30 cellular contexts compared by ENCODE assay signal in the genomic region with DNA sequence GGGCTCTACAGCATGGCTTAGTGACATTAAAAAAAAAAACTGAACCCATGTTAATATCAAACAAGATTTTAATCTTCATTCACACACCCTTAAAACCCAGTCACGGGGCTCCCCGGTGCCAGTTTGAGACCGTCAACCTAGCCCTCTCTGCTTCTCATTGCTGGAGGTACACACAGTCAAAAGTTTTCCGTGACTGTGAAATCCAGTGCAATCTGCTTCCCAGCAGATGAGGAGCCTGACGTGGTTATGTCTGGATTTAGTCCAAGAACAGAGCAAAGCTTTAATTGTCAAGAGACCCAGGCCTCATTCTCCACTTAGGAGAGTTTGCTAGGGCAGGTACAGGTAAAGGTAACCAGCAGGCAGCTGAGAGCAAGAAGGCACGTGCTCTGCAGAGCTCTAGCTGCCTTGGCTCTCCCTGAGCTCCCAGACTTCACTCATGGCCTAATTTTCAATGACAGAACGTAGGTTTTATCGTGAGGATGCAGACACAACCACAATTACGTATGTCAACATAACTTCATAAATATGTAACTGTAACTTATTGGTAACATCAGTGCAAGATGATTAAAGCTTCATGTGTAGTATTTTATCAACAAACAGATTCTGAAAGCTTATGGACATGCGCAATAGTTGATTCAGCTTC. TPM values are rescaled to one million over a fixed set of nuclear protein-coding genes. Genes with fewer than 3 reads are reported as not detected.
DNase-seq lines count a peak whose midpoint lies in the region; ATAC-seq, FAIRE-seq and TF ChIP-seq lines count a peak whose summit lies in the region.
"Had no signal": no experiment of that assay in that cellular context is flagged by ENCODE, and none has a peak within 500 bp of the region (broad histone marks: within the 10 kb centered on the region; RNA-seq: fewer than 3 reads in every experiment).

No MANE protein-coding gene starts in this region.

- no peak for TF ChIP-seq RAD21 in SK-N-SH (IDR thresholded peaks at IDR 0.05; ENCODE audit: low read length)

- 92% methylated on average over 10 of the region's 10 CpGs for WGBS in SK-N-SH (ENCODE audit: low lambda C conversion rate)

- H3K79me2 ChIP-seq in SK-N-SH (ENCODE audit: insufficient read depth): no peaks in the 10 kb centered on the region

- no peak overlapping the region for H3K4me3 Mint-ChIP-seq in mesothelial cell of epicardium
- H3K4me3 Mint-ChIP-seq: activated CD4-positive, alpha-beta memory T cell treated with anti-CD3 and anti-CD28 coated beads for 36 hours; activated naive CD8-positive, alpha-beta T cell treated with anti-CD3 and anti-CD28 coated beads, Interleukin-2, amount 50 U/mL, for 24 hours; activated T-cell treated with anti-CD3 and anti-CD28 coated beads, Interleukin-2, amount 50 U/mL, for 72 hours; T-helper 1 cell treated with Interleukin-12 subunit alpha and Interleukin-12 subunit beta and Interleukin-4 antibody, amounts not matched to agents 30 μg/mL and 1 μg/mL, for 36 hours had no signal

- peaks cover 12% of the 10 kb centered on the region for H3K9me3 Mint-ChIP-seq in mesothelial cell of epicardium
- H3K9me3 Mint-ChIP-seq: activated CD4-positive, alpha-beta memory T cell treated with anti-CD3 and anti-CD28 coated beads for 36 hours; activated naive CD8-positive, alpha-beta T cell treated with anti-CD3 and anti-CD28 coated beads, Interleukin-2, amount 50 U/mL, for 24 hours had no signal

- H3K36me3 ChIP-seq in SK-N-SH (replicated peaks in 1 of 2; ENCODE audit: control insufficient read depth in 1 of 2, insufficient read depth in 2 of 2, low read length in 1 of 2): no peaks in the 10 kb centered on the region
- H3K36me3 ChIP-seq: BLaER1, left ventricle myocardium inferior, stomach, vagina had no signal

- POLR2A ChIA-PET in SK-N-SH (lab: Yijun Ruan, JAX): no interaction called here

- no peaks in the 10 kb centered on the region for H3F3A ChIP-seq in SK-N-SH (replicated peaks; ENCODE audit: insufficient read depth)

- no peak for TF ChIP-seq CTCF in AG10803 (conservative IDR thresholded peaks at IDR 0.05; ENCODE audit: low read length)
- TF ChIP-seq CTCF in mesothelial cell of epicardium (IDR thresholded peaks at IDR 0.05; ENCODE audit: unreplicated experiment): no peak
- TF ChIP-seq CTCF in SK-N-SH (IDR thresholded peaks at IDR 0.05): no peak

- H3K27ac Mint-ChIP-seq in mesothelial cell of epicardium: peak overlapping the region; percentile 68
- H3K27ac Mint-ChIP-seq: activated CD4-positive, alpha-beta memory T cell treated with anti-CD3 and anti-CD28 coated beads for 36 hours; activated naive CD8-positive, alpha-beta T cell treated with anti-CD3 and anti-CD28 coated beads, Interleukin-2, amount 50 U/mL, for 24 hours; activated T-cell treated with anti-CD3 and anti-CD28 coated beads, Interleukin-2, amount 50 U/mL, for 72 hours; progenitor cell of endocrine pancreas; T-helper 1 cell treated with Interleukin-12 subunit alpha and Interleukin-12 subunit beta and Interleukin-4 antibody, amounts not matched to agents 30 μg/mL and 1 μg/mL, for 36 hours had no signal

- H4K20me1 ChIP-seq in SK-N-SH (ENCODE audit: insufficient read depth): no peaks in the 10 kb centered on the region
- H4K20me1 ChIP-seq: BLaER1 had no signal

- H3K4me1 Mint-ChIP-seq in mesothelial cell of epicardium: no peaks in the 10 kb centered on the region

- DNase-seq in AG10803 (ENCODE audit: low read depth) (peak; percentile 28), M059J (ENCODE audit: low read depth) (peak; percentile 11), amniotic epithelial cell (ENCODE audit: low read depth) (peak; percentile 11), mesothelial cell of epicardium (ENCODE audit: low spot score in 2 of 2, unreplicated experiment in 2 of 2) (no peak), urothelium cell line (ENCODE audit: low spot score) (no peak), DMS53 treated with DMSO at 0.1 percent for 48 hours (lab: John Stamatoyannopoulos, UW; ENCODE audit: unreplicated experiment) (no peak), SK-N-SH (no peak)
- DNase-seq: activated CD4-positive, alpha-beta memory T cell treated with anti-CD3 and anti-CD28 coated beads for 36 hours; activated CD4-positive, CD25-positive, alpha-beta regulatory T cell treated with anti-CD3 and anti-CD28 coated beads, Interleukin-2, amount 50 U/mL, for 72 hours; activated naive CD8-positive, alpha-beta T cell treated with anti-CD3 and anti-CD28 coated beads, Interleukin-2, amount 50 U/mL, for 24 hours; activated T-cell treated with anti-CD3 and anti-CD28 coated beads, Interleukin-2, amount 50 U/mL, for 72 hours; left ventricle myocardium inferior; mesendoderm; MV-4-11; NCI-H146; NCI-H524; NK-92 treated with Interleukin-12 subunit alpha and Interleukin-12 subunit beta, amount 100 ng/mL, for 24 hours; PC-9; stimulated activated CD4-positive, alpha-beta T cell treated with anti-CD3 and anti-CD28 coated beads, Interleukin-12 subunit alpha, Interleukin-12 subunit beta, amount 100 ng/mL, for 4 hours; stimulated activated CD4-positive, alpha-beta T cell treated with anti-CD3 and anti-CD28 coated beads, Interleukin-4, amount 100 ng/mL, for 1 hour; stomach had no signal

- ATAC-seq in GM19395 (IDR thresholded peaks at IDR 0.05; ENCODE audit: unreplicated experiment): no peak
- ATAC-seq: activated naive CD8-positive, alpha-beta T cell treated with anti-CD3 and anti-CD28 coated beads, Interleukin-2, amount 50 U/mL, for 24 hours; activated T-cell treated with anti-CD3 and anti-CD28 coated beads, Interleukin-2, amount 50 U/mL, for 72 hours; sciatic nerve; SK-N-SH treated with all-trans-retinoic acid at 6 μM for 48 hours had no signal

- H3K9me3 ChIP-seq in SK-N-SH: no peaks in the 10 kb centered on the region
- H3K9me3 ChIP-seq: BLaER1, stomach, vagina had no signal

- H3K36me3 Mint-ChIP-seq in mesothelial cell of epicardium: peaks cover 9% of the 10 kb centered on the region

- no peaks in the 10 kb centered on the region for H3K4me1 ChIP-seq in SK-N-SH (ENCODE audit: control insufficient read depth in 1 of 2, insufficient read depth in 2 of 2, low read depth in 1 of 2, low read length in 1 of 2)
- H3K4me1 ChIP-seq: BLaER1 had no signal

- CTCF ChIA-PET in SK-N-SH (lab: Yijun Ruan, JAX): interaction anchor here (3.6 kb wide), 1 partner anchor 55 kb away, joined by 27 read pairs; the partner anchor contains the start of gene SLC16A14

- no peak for FAIRE-seq in urothelium cell line (lab: Jason Lieb, UNC)
- FAIRE-seq: endothelial cell of umbilical vein, islet of Langerhans had no signal

- no peak overlapping the region for H3K9ac ChIP-seq in SK-N-SH
- H3K9ac ChIP-seq: BLaER1 had no signal

- H3K4me2 ChIP-seq in SK-N-SH: no peak overlapping the region
- H3K4me2 ChIP-seq: BLaER1, PC-9 had no signal

- no peak overlapping the region for H3K27ac ChIP-seq in SK-N-SH (ENCODE audit: low read depth in 2 of 2, low read length in 1 of 2)
- H3K27ac ChIP-seq: BLaER1, left ventricle myocardium inferior, PC-9, stomach, vagina had no signal

- no peaks in the 10 kb centered on the region for H3K27me3 ChIP-seq in SK-N-SH (ENCODE audit: insufficient read depth)
- H3K27me3 ChIP-seq: BLaER1, stomach, vagina had no signal

- no peaks in the 10 kb centered on the region for H3K9me2 ChIP-seq in SK-N-SH

- no peak overlapping the region for H2AFZ ChIP-seq in SK-N-SH (ENCODE audit: low read depth)
- H2AFZ ChIP-seq: PC-9 had no signal

- H3K27me3 Mint-ChIP-seq in mesothelial cell of epicardium (ENCODE audit: low read depth): no peaks in the 10 kb centered on the region
- H3K27me3 Mint-ChIP-seq: activated CD4-positive, alpha-beta memory T cell treated with anti-CD3 and anti-CD28 coated beads for 36 hours; activated naive CD8-positive, alpha-beta T cell treated with anti-CD3 and anti-CD28 coated beads, Interleukin-2, amount 50 U/mL, for 24 hours; progenitor cell of endocrine pancreas had no signal

- TF ChIP-seq EP300 in SK-N-SH (IDR thresholded peaks at IDR 0.05; ENCODE audit: borderline replicate concordance in 1 of 2, low read depth in 1 of 2, low read length in 1 of 2): no peak

- H3K4me3 ChIP-seq in AG10803 (ENCODE audit: low read length) (no peak overlapping the region), SK-N-SH (ENCODE audit: low read depth in 2 of 2, low read length in 1 of 2) (no peak overlapping the region)
- H3K4me3 ChIP-seq: BLaER1, left ventricle myocardium inferior, PC-9, stomach, vagina had no signal

TF ChIP-seq in SK-N-SH, 30 proteins besides CTCF, POLR2A, EP300 and RAD21 (continues in another document):
- no peak for TF ChIP-seq MXI1 (IDR thresholded peaks at IDR 0.05; ENCODE audit: low read depth, low read length)
- TF ChIP-seq, protein P1, sequence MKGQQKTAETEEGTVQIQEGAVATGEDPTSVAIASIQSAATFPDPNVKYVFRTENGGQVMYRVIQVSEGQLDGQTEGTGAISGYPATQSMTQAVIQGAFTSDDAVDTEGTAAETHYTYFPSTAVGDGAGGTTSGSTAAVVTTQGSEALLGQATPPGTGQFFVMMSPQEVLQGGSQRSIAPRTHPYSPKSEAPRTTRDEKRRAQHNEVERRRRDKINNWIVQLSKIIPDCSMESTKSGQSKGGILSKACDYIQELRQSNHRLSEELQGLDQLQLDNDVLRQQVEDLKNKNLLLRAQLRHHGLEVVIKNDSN (IDR thresholded peaks at IDR 0.05; ENCODE audit: borderline replicate concordance, low read depth): no peak
- TF ChIP-seq MEF2A (IDR thresholded peaks at IDR 0.05; ENCODE audit: borderline replicate concordance, low read depth): no peak
- TF ChIP-seq MAX (IDR thresholded peaks at IDR 0.05; ENCODE audit: low read depth): no peak
- TF ChIP-seq SIN3A (IDR thresholded peaks at IDR 0.05; ENCODE audit: borderline replicate concordance, low read depth, low read length): no peak
- no peak for TF ChIP-seq NRF1 (IDR thresholded peaks at IDR 0.05; ENCODE audit: low read depth, low read length)
- TF ChIP-seq, protein P2, sequence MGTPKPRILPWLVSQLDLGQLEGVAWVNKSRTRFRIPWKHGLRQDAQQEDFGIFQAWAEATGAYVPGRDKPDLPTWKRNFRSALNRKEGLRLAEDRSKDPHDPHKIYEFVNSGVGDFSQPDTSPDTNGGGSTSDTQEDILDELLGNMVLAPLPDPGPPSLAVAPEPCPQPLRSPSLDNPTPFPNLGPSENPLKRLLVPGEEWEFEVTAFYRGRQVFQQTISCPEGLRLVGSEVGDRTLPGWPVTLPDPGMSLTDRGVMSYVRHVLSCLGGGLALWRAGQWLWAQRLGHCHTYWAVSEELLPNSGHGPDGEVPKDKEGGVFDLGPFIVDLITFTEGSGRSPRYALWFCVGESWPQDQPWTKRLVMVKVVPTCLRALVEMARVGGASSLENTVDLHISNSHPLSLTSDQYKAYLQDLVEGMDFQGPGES (IDR thresholded peaks at IDR 0.05; ENCODE audit: low read depth, low read length): no peak
- TF ChIP-seq TCF12 (IDR thresholded peaks at IDR 0.05): no peak
- no peak for TF ChIP-seq FOXJ3 (CRISPR knock-in tag; IDR thresholded peaks at IDR 0.05)

RNA-seq across cellular contexts. Expression of gene SLC16A14, which starts 56.4 kb away (rescaled TPM):
- total RNA-seq in M059J (2014; rRNA removed; shearing (Covaris generic)): 0.42 and 0.81 TPM in 2 replicates
- 9.5 to 10.1 TPM (median 9.7 TPM) in 3 replicates for total RNA-seq in mesothelial cell of epicardium
- 0.73 and 0.90 TPM in 2 replicates for polyA plus RNA-seq in SK-N-SH (2012; rRNA removed)
- polyA plus RNA-seq in SK-N-SH (2012; cell fraction: cytosol; rRNA removed): 0.72 and 1.1 TPM in 2 replicates
- polyA plus RNA-seq in SK-N-SH (2012; cell fraction: nucleus; rRNA removed): 0.61 and 0.71 TPM in 2 replicates

Comparison
In these comparisons a context has a peak if more than half of its experiments do, and no peak if none do; other contexts are left out.
1. DNase-seq: peak in AG10803 (single experiment), M059J (single experiment) and amniotic epithelial cell (single experiment); none in mesothelial cell of epicardium (0 of 2), urothelium cell line (single experiment), DMS53 treated with DMSO at 0.1 percent for 48 hours (single experiment) and SK-N-SH (single experiment).